Comparison of ENCODE assay signal across 15 cellular contexts in genomic region chr1:201970334-201971159, GRCh38. TPM values are rescaled to one million over a fixed set of nuclear protein-coding genes. Genes with fewer than 3 reads are reported as not detected.
A peak's percentile ranks its signal among the peaks of the same experiment; 100 is the strongest.
DNase-seq lines count a peak whose midpoint lies in the region; FAIRE-seq and TF ChIP-seq lines count a peak whose summit lies in the region.
"Had no signal": no experiment of that assay in that cellular context is flagged by ENCODE, and none has a peak within 500 bp of the region (broad histone marks: within the 10 kb centered on the region; RNA-seq: fewer than 3 reads in every experiment).

No MANE protein-coding gene starts in this region.

- in situ Hi-C loops in brain microvascular endothelial cell (cut with HindIII; ENCODE audit: low pct_ligation_motif_present, low sequenced_read_pairs), result no loop called here
- in situ Hi-C loops in GM13976 (cut with MboI; ENCODE audit: low sequenced_read_pairs, unreplicated experiment), result loop anchor here (5.0 kb wide), 1 partner anchor 73 kb away; no protein-coding TSS in a partner anchor

- no peak overlapping the region for H3K4me3 ChIP-seq in brain microvascular endothelial cell (ENCODE audit: low read depth, low read length)
- H3K4me3 ChIP-seq: lower lobe of right lung, suprapubic skin had no signal

- TF ChIP-seq CTCF in brain microvascular endothelial cell (IDR thresholded peaks at IDR 0.05; ENCODE audit: low read depth, low read length, missing control alignments), result no peak
- no peak for TF ChIP-seq CTCF in GM13976 (IDR thresholded peaks at IDR 0.05; ENCODE audit: borderline replicate concordance, control extremely low read depth, extremely low read depth, insufficient read depth, missing control alignments)

- H3K27ac ChIP-seq in brain microvascular endothelial cell, result no peak overlapping the region
- H3K27ac ChIP-seq: lower lobe of right lung, suprapubic skin had no signal

- DNase-seq in GM12892 (ENCODE audit: insufficient read length) (no peak), NCI-H146 treated with DMSO at 0.1 percent for 48 hours (lab: John Stamatoyannopoulos, UW; ENCODE audit: unreplicated experiment) (peak; percentile 39), brain microvascular endothelial cell (peak; percentile 48), myocyte (ENCODE audit: low read depth) (peak; percentile 43), GM13976 (ENCODE audit: low spot score) (no peak), NCI-H1436 treated with DMSO at 0.1 percent for 48 hours (lab: John Stamatoyannopoulos, UW) (no peak), OCI-M1 (lab: John Stamatoyannopoulos, UW) (no peak)
- DNase-seq: activated CD8-positive, alpha-beta T cell treated with anti-CD3 and anti-CD28 coated beads, Interleukin-2, amount 10 ng/mL, durations not matched to agents 7 days and 5 days; C1 segment of cervical spinal cord; DND-41; lower lobe of right lung; naive thymus-derived CD8-positive, alpha-beta T cell had no signal

- no peaks in the 10 kb centered on the region for H3K27me3 ChIP-seq in brain microvascular endothelial cell (replicated peaks)
- H3K27me3 ChIP-seq: suprapubic skin had no signal

- TF ChIP-seq POLR2A in GM12892 (IDR thresholded peaks at IDR 0.05; ENCODE audit: low read depth, low read length), result peak; percentile 53; the same call in 1 of the 2 replicates

- no peak for FAIRE-seq in GM12892 (lab: Jason Lieb, UNC)

- H3K36me3 ChIP-seq in brain microvascular endothelial cell (replicated peaks), result peaks cover 33% of the 10 kb centered on the region

RNA-seq across cellular contexts. Expression of gene RNPEP, which starts 11.9 kb away (rescaled TPM):
- 41.6 TPM for polyA plus RNA-seq in GM12892 (2012; ENCODE audit: missing spikeins)
- total RNA-seq in myocyte, result 28.1 and 33.1 TPM in 2 replicates
- 35.1 TPM for polyA plus RNA-seq in myocyte (2012)

RNA-seq across cellular contexts. Expression of gene TIMM17A, which starts 15.2 kb away (rescaled TPM):
- 77.1 TPM for polyA plus RNA-seq in GM12892 (2012; ENCODE audit: missing spikeins)
- total RNA-seq in myocyte, result 38.9 and 59.4 TPM in 2 replicates
- 60.9 TPM for polyA plus RNA-seq in myocyte (2012)

RNA-seq across cellular contexts. Expression of gene LMOD1, which starts 24.2 kb away (rescaled TPM):
- not detected for polyA plus RNA-seq in GM12892 (2012; ENCODE audit: missing spikeins)
- 3.2 and 6.0 TPM in 2 replicates for total RNA-seq in myocyte
- polyA plus RNA-seq in myocyte (2012), result 12.2 TPM
- total RNA-seq: activated CD8-positive, alpha-beta T cell treated with anti-CD3 and anti-CD28 coated beads, Interleukin-2, amount 10 ng/mL, durations not matched to agents 7 days and 5 days; HT-29; MCF 10A; naive thymus-derived CD8-positive, alpha-beta T cell had no signal
- polyA plus RNA-seq: naive thymus-derived CD8-positive, alpha-beta T cell had no signal

RNA-seq across cellular contexts. Expression of gene ELF3, which starts 39.8 kb away (rescaled TPM):
- 0.47 TPM for polyA plus RNA-seq in GM12892 (2012; ENCODE audit: missing spikeins)
- total RNA-seq in myocyte, result 0.68 TPM in 1 of 2 replicates, not detected in the other
- 0.03 TPM for polyA plus RNA-seq in myocyte (2012)
- polyA plus RNA-seq: naive thymus-derived CD8-positive, alpha-beta T cell had no signal

Comparison
In these comparisons a context has a peak if more than half of its experiments do, and no peak if none do; other contexts are left out.
1. DNase-seq: peak in NCI-H146 treated with DMSO at 0.1 percent for 48 hours (single experiment), brain microvascular endothelial cell (single experiment) and myocyte (single experiment); none in GM12892 (single experiment), GM13976 (single experiment), NCI-H1436 treated with DMSO at 0.1 percent for 48 hours (single experiment) and OCI-M1 (single experiment).